ENCODE assay signal across 16 cellular contexts in genomic region chr4:108533245-108533844, GRCh38.
DNase-seq lines count a peak whose midpoint lies in the region; ATAC-seq and TF ChIP-seq lines count a peak whose summit lies in the region.
"Had no signal": no experiment of that assay in that cellular context is flagged by ENCODE, and none has a peak within 500 bp of the region (broad histone marks: within the 10 kb centered on the region; RNA-seq: fewer than 3 reads in every experiment).

No MANE protein-coding gene starts in this region.

- H3K9me3 ChIP-seq in cardiac muscle cell (ENCODE audit: low read depth) (no peaks in the 10 kb centered on the region), heart right ventricle (no peaks in the 10 kb centered on the region)
- H3K9me3 ChIP-seq: gastroesophageal sphincter, HAP-1, tibial nerve had no signal

- no peaks in the 10 kb centered on the region for H3K27me3 Mint-ChIP-seq in T-cell

- WGBS in heart right ventricle, 2 donors = 60 to 61% methylated on average over 4 of the region's 4 CpGs

- H3K4me1 ChIP-seq in cardiac muscle cell (ENCODE audit: low read depth) (peaks cover 4% of the 10 kb centered on the region), heart right ventricle (peaks cover 0 to 36% (median 2%) of the 10 kb centered on the region in 9 donors)
- H3K4me1 ChIP-seq: gastroesophageal sphincter, HAP-1 had no signal

- H3K36me3 ChIP-seq in cardiac muscle cell (no peaks in the 10 kb centered on the region), heart right ventricle (no peaks in the 10 kb centered on the region)
- H3K36me3 ChIP-seq: gastroesophageal sphincter, HAP-1, tibial nerve had no signal

- POLR2A ChIA-PET in T-cell (lab: Charles Lee) = interaction anchor here (0.7 kb wide), 2 partner anchors 30 to 52 kb away, joined by 3 to 5 read pairs; no protein-coding TSS in a partner anchor

- H3K4me3 ChIP-seq in cardiac muscle cell (no peak overlapping the region), heart right ventricle (no peak overlapping the region)
- H3K4me3 ChIP-seq: gastroesophageal sphincter, HAP-1, tibial nerve had no signal

- H3K27ac ChIP-seq in cardiac muscle cell (peak overlapping the region; percentile 41), heart right ventricle (no peak overlapping the region)
- H3K27ac ChIP-seq: gastroesophageal sphincter, tibial nerve had no signal

- H3K4me3 Mint-ChIP-seq in T-cell = peak overlapping the region in 2 of 3 donors; percentile 13 to 65
- H3K4me3 Mint-ChIP-seq: activated B cell treated with CpG ODN at 0.5 μM for 24 hours; effector memory CD8-positive, alpha-beta T cell had no signal

- intact Hi-C loops in heart right ventricle (cut with DNase I) = no loop called here

- CTCF ChIA-PET in T-cell (lab: Charles Lee) = interaction anchor here in 1 of 2 donors (0.7 kb wide), 1 partner anchor 1054 kb away, joined by 4 read pairs; no protein-coding TSS in a partner anchor

- DNase-seq in cardiac muscle cell (ENCODE audit: low read depth in 1 of 2, low spot score in 1 of 2) (peak in 1 of 2 donors; percentile 35), heart right ventricle (no peak), T-cell (no peak), foreskin melanocyte (peak; percentile 23), NK-92 (lab: John Stamatoyannopoulos, UW; ENCODE audit: unreplicated experiment) (no peak)
- DNase-seq: activated B cell treated with CpG ODN at 0.5 μM for 24 hours; activated T-cell treated with anti-CD3 and anti-CD28 coated beads for 4 hours; DMS79; effector memory CD8-positive, alpha-beta T cell; NCI-H2081 treated with DMSO at 0.1 percent for 48 hours had no signal

- H3K9me3 Mint-ChIP-seq in T-cell = no peaks in the 10 kb centered on the region
- H3K9me3 Mint-ChIP-seq: activated B cell treated with CpG ODN at 0.5 μM for 24 hours; effector memory CD8-positive, alpha-beta T cell had no signal

- H3K36me3 Mint-ChIP-seq in T-cell = no peaks in the 10 kb centered on the region

- TF ChIP-seq CTCF in cardiac muscle cell (IDR thresholded peaks at IDR 0.05; ENCODE audit: low read depth, low read length) (no peak), heart right ventricle (IDR thresholded peaks at IDR 0.05) (no peak)

- ATAC-seq in heart right ventricle (no peak), T-cell (replicated peaks in 1 of 4) (peak in 2 of 4 experiments; percentile 38 to 46), HG03045 (IDR thresholded peaks at IDR 0.05; ENCODE audit: unreplicated experiment) (no peak), GM21825 (IDR thresholded peaks at IDR 0.05; ENCODE audit: unreplicated experiment) (no peak), GM18520 (IDR thresholded peaks at IDR 0.05; ENCODE audit: unreplicated experiment) (no peak)
- ATAC-seq: effector memory CD8-positive, alpha-beta T cell; gastroesophageal sphincter had no signal

- H3K27me3 ChIP-seq in cardiac muscle cell (no peaks in the 10 kb centered on the region), heart right ventricle (no peaks in the 10 kb centered on the region)
- H3K27me3 ChIP-seq: gastroesophageal sphincter, tibial nerve had no signal

- H3K4me1 Mint-ChIP-seq in T-cell = peaks cover 77 to 85% (median 78%) of the 10 kb centered on the region in 3 donors

- peak overlapping the region; percentile 19 to 87 for H3K27ac Mint-ChIP-seq in T-cell
- H3K27ac Mint-ChIP-seq: activated B cell treated with CpG ODN at 0.5 μM for 24 hours; effector memory CD8-positive, alpha-beta T cell had no signal
